ENCODE assay signal across 7 cellular contexts in the genomic region with DNA sequence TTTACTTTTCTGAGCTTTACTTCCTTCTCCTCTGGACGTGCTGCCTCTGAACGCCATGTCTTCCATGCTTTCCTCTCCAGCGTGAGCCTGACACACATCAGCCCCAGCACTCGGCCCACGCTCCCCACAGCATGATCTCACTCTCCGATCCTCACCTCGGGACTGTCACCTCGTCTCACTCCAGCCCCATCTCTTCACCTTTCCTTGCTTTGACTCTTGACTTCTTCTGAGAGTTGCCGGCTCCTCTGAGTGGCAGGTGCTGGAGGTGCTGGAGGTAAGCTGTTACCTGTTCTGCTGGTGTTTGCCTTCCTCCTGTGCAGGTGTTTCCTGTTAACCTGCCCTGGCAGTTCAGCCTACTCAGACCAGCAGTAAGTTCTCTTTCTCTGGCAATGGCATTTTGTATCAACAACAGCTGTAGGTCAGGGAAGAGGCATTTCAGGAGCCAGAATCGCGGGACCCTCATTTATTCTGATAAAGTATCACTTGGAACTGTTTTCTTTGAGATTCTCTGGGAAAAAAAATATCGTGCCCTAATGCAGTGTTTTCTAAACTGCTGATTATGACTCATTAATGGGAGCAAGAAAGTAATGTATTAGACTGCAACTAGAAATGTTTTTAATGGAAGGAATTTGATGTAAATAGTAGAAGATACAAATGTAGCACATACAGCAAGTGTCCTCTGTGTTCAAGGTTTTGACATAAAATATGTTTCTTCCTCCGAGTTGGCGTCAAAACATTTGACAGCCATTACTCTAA.
DNase-seq lines count a peak whose midpoint lies in the region; ATAC-seq and TF ChIP-seq lines count a peak whose summit lies in the region.

No MANE protein-coding gene starts in this region.

- ATAC-seq in GM21529 (IDR thresholded peaks at IDR 0.05; ENCODE audit: unreplicated experiment) (peak; percentile 30), GM18858 (IDR thresholded peaks at IDR 0.05; ENCODE audit: unreplicated experiment) (no peak)

- DNase-seq in NCI-H2107 treated with DMSO at 0.1 percent for 48 hours (lab: John Stamatoyannopoulos, UW; ENCODE audit: unreplicated experiment): peak; percentile 59
- peak; percentile 66 for DNase-seq in epithelial cell of esophagus (ENCODE audit: low read depth)
- peak; percentile 39 for DNase-seq in stimulated activated CD4-positive, alpha-beta T cell treated with anti-CD3 and anti-CD28 coated beads, Interleukin-4, amount 100 ng/mL, for 1 hour
- DNase-seq in GM13977 (ENCODE audit: low spot score): no peak
- DNase-seq in ACHN: no peak

- no peak overlapping the region for H3K4me3 ChIP-seq in epithelial cell of esophagus (ENCODE audit: low read length)

- TF ChIP-seq CTCF in epithelial cell of esophagus (IDR thresholded peaks at IDR 0.05; ENCODE audit: insufficient read depth, low read depth, low read length, missing control alignments) (no peak), GM13977 (IDR thresholded peaks at IDR 0.05; ENCODE audit: extremely low read depth, insufficient read depth, missing control alignments) (no peak)

- in situ Hi-C loops in GM13977 (cut with MboI; ENCODE audit: low pct_unique_long_range_greater_than_20kb, low sequenced_read_pairs, unreplicated experiment): no loop called here
- in situ Hi-C loops in ACHN (cut with HindIII; ENCODE audit: low pct_ligation_motif_present, low pct_unique_long_range_greater_than_20kb, low sequenced_read_pairs): no loop called here

Comparison
In these comparisons a context has a peak if more than half of its experiments do, and no peak if none do; other contexts are left out.
1. DNase-seq: peak in NCI-H2107 treated with DMSO at 0.1 percent for 48 hours (single experiment), epithelial cell of esophagus (single experiment) and stimulated activated CD4-positive, alpha-beta T cell treated with anti-CD3 and anti-CD28 coated beads, Interleukin-4, amount 100 ng/mL, for 1 hour (single experiment); none in GM13977 (single experiment) and ACHN (single experiment).